Comparison of ENCODE assay signal across 29 cellular contexts in genomic region chr17:6100891-6101290, GRCh38. TPM values are rescaled to one million over a fixed set of nuclear protein-coding genes. Genes with fewer than 3 reads are reported as not detected.
"Had no signal": no experiment of that assay in that cellular context is flagged by ENCODE, and none has a peak within 500 bp of the region (broad histone marks: within the 10 kb centered on the region; RNA-seq: fewer than 3 reads in every experiment).

No MANE protein-coding gene starts in this region.

- H3K4me2 ChIP-seq: PC-9 had no signal

- ATAC-seq: activated CD8-positive, alpha-beta T cell treated with anti-CD3 and anti-CD28 coated beads, Interleukin-2, amount 10 ng/mL, durations not matched to agents 7 days and 5 days; activated naive CD8-positive, alpha-beta T cell treated with anti-CD3 and anti-CD28 coated beads, Interleukin-2, amount 50 U/mL, for 24 hours had no signal

- H3K9me3 Mint-ChIP-seq: activated CD4-positive, alpha-beta T cell treated with anti-CD3 and anti-CD28 coated beads, Interleukin-2, amount 10 ng/mL, durations not matched to agents 24 days and 14 days; activated naive CD4-positive, alpha-beta T cell treated with anti-CD3 and anti-CD28 coated beads, Interleukin-2, amount 10 ng/mL, durations not matched to agents 7 days and 5 days; activated naive CD8-positive, alpha-beta T cell treated with anti-CD3 and anti-CD28 coated beads, Interleukin-2, amount 50 U/mL, for 24 hours had no signal

- H3K36me3 ChIP-seq: cardiac muscle cell had no signal

- H3K27me3 ChIP-seq: cardiac muscle cell had no signal

- H3K4me3 Mint-ChIP-seq: activated CD4-positive, alpha-beta T cell treated with anti-CD3 and anti-CD28 coated beads, Interleukin-2, amount 10 ng/mL, durations not matched to agents 24 days and 14 days; activated CD8-positive, alpha-beta T cell treated with anti-CD3 and anti-CD28 coated beads, Interleukin-2, amount 10 ng/mL, durations not matched to agents 7 days and 5 days; activated naive CD4-positive, alpha-beta T cell treated with anti-CD3 and anti-CD28 coated beads, Interleukin-2, amount 10 ng/mL, durations not matched to agents 7 days and 5 days; activated naive CD8-positive, alpha-beta T cell; activated naive CD8-positive, alpha-beta T cell treated with anti-CD3 and anti-CD28 coated beads, Interleukin-2, amount 50 U/mL, for 24 hours had no signal

- H3K27me3 Mint-ChIP-seq: activated naive CD4-positive, alpha-beta T cell treated with anti-CD3 and anti-CD28 coated beads, Interleukin-2, amount 10 ng/mL, durations not matched to agents 7 days and 5 days had no signal

- H3K4me1 Mint-ChIP-seq: activated CD4-positive, alpha-beta T cell treated with anti-CD3 and anti-CD28 coated beads, Interleukin-2, amount 10 ng/mL, durations not matched to agents 24 days and 14 days; activated naive CD4-positive, alpha-beta T cell treated with anti-CD3 and anti-CD28 coated beads, Interleukin-2, amount 10 ng/mL, durations not matched to agents 7 days and 5 days; activated naive CD8-positive, alpha-beta T cell treated with anti-CD3 and anti-CD28 coated beads, Interleukin-2, amount 50 U/mL, for 24 hours had no signal

- H2AFZ ChIP-seq: PC-9 had no signal

- H3K4me3 ChIP-seq: cardiac muscle cell, PC-9 had no signal

- DNase-seq: activated CD4-positive, alpha-beta T cell treated with anti-CD3 and anti-CD28 coated beads, Interleukin-2, amount 10 ng/mL, durations not matched to agents 24 days and 14 days; activated CD4-positive, alpha-beta T cell treated with anti-CD3 and anti-CD28 coated beads, Interleukin-2, amount 50 U/mL, for 4 hours; activated CD8-positive, alpha-beta memory T cell treated with anti-CD3 and anti-CD28 coated beads, Interleukin-2, amount 50 U/mL, for 4 hours; activated CD8-positive, alpha-beta T cell treated with anti-CD3 and anti-CD28 coated beads, Interleukin-2, amount 10 ng/mL, durations not matched to agents 7 days and 5 days; activated effector memory CD4-positive, alpha-beta T cell treated with Interleukin-2 at 50 U/mL for 16 hours; activated naive CD4-positive, alpha-beta T cell treated with anti-CD3 and anti-CD28 coated beads, Interleukin-2, amount 10 ng/mL, durations not matched to agents 7 days and 5 days; activated naive CD8-positive, alpha-beta T cell treated with anti-CD3 and anti-CD28 coated beads, Interleukin-2, amount 50 U/mL, for 24 hours; activated T-cell treated with anti-CD3 and anti-CD28 coated beads, Interleukin-2, amount 50 U/mL, for 48 hours; anterior cingulate cortex; Karpas-422; KBM-7; NCI-H1417 treated with DMSO at 0.1 percent for 48 hours; NCI-H187 treated with DMSO at 0.1 percent for 48 hours; NCI-H2081 treated with DMSO at 0.1 percent for 48 hours; NCI-H226; NCI-H446 treated with DMSO at 0.1 percent for 48 hours; NK-92 treated with Interleukin-12 subunit alpha and Interleukin-12 subunit beta, amount 100 ng/mL, for 24 hours; PC-9; Right ventricle myocardium superior; SW 1271; T-helper 1 cell; T-helper 2 cell; T-helper 9 cell had no signal

- H3K36me3 Mint-ChIP-seq: activated naive CD4-positive, alpha-beta T cell treated with anti-CD3 and anti-CD28 coated beads, Interleukin-2, amount 10 ng/mL, durations not matched to agents 7 days and 5 days; activated naive CD8-positive, alpha-beta T cell had no signal

- H3K27ac ChIP-seq: cardiac muscle cell, PC-9, RWPE1, VCaP had no signal

- H3K27ac Mint-ChIP-seq: activated CD4-positive, alpha-beta T cell treated with anti-CD3 and anti-CD28 coated beads, Interleukin-2, amount 10 ng/mL, durations not matched to agents 24 days and 14 days; activated CD8-positive, alpha-beta T cell treated with anti-CD3 and anti-CD28 coated beads, Interleukin-2, amount 10 ng/mL, durations not matched to agents 7 days and 5 days; activated naive CD4-positive, alpha-beta T cell treated with anti-CD3 and anti-CD28 coated beads, Interleukin-2, amount 10 ng/mL, durations not matched to agents 7 days and 5 days; activated naive CD8-positive, alpha-beta T cell; activated naive CD8-positive, alpha-beta T cell treated with anti-CD3 and anti-CD28 coated beads, Interleukin-2, amount 50 U/mL, for 24 hours had no signal

RNA-seq across cellular contexts. Expression of gene WSCD1, which starts 30.7 kb away (rescaled TPM):
- total RNA-seq: activated CD4-positive, alpha-beta T cell treated with anti-CD3 and anti-CD28 coated beads, Interleukin-2, amount 10 ng/mL, durations not matched to agents 24 days and 14 days; activated CD8-positive, alpha-beta T cell treated with anti-CD3 and anti-CD28 coated beads, Interleukin-2, amount 10 ng/mL, durations not matched to agents 7 days and 5 days; MCF 10A; OCI-LY7; PC-9 had no signal
